ENCODE assay signal across 20 cellular contexts in the genomic region with DNA sequence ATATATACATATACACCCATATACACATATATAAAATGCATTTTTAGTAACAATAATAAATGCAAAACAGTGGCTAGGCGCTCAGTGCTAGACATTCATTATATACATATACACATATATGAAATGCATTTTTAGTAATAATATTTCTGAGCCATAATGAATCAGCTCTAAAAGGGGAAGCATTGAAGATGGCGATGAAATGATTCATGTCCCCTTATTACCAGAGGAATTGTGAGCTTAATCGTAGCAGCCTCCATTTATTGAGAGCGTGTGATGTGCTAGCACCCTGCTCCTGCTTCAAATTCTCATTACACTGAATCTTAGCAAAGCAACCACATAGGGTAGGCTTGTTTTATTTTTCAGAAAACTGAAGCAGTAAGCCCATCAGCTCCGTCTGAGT.
"Had no signal": no experiment of that assay in that cellular context is flagged by ENCODE, and none has a peak within 500 bp of the region (broad histone marks: within the 10 kb centered on the region; RNA-seq: fewer than 3 reads in every experiment).

No MANE protein-coding gene starts in this region.

- H3K4me1 Mint-ChIP-seq: naive B cell; stimulated activated naive B cell treated with anti-CD40 and anti-IgM and Interleukin-4, amounts not matched to agents 10 μg/mL and 1 μg/mL and 100 μg/mL, for 72 hours had no signal

- H3K4me3 Mint-ChIP-seq: naive B cell; neural crest cell; stimulated activated naive B cell treated with anti-CD40 and anti-IgM and Interleukin-4, amounts not matched to agents 10 μg/mL and 1 μg/mL and 100 μg/mL, for 72 hours; T-helper 1 cell treated with Interleukin-12 subunit alpha and Interleukin-12 subunit beta and Interleukin-4 antibody, amounts not matched to agents 30 μg/mL and 1 μg/mL, for 36 hours had no signal

- H3K27ac Mint-ChIP-seq: activated naive CD4-positive, alpha-beta T cell treated with anti-CD3 and anti-CD28 coated beads, Interleukin-2, amount 50 U/mL, for 72 hours; naive B cell; stimulated activated naive B cell treated with anti-CD40 and anti-IgM and Interleukin-4, amounts not matched to agents 10 μg/mL and 1 μg/mL and 100 μg/mL, for 72 hours; T-helper 1 cell treated with Interleukin-12 subunit alpha and Interleukin-12 subunit beta and Interleukin-4 antibody, amounts not matched to agents 30 μg/mL and 1 μg/mL, for 36 hours had no signal

- H3K36me3 Mint-ChIP-seq: stimulated activated naive B cell treated with anti-CD40 and anti-IgM and Interleukin-4, amounts not matched to agents 10 μg/mL and 1 μg/mL and 100 μg/mL, for 72 hours had no signal

- DNase-seq: activated CD4-positive, alpha-beta T cell treated with anti-CD3 and anti-CD28 coated beads for 1 hour; activated CD4-positive, alpha-beta T cell treated with anti-CD3 and anti-CD28 coated beads, Interleukin-2, amount 50 U/mL, for 4 hours; activated gamma-delta T cell; adrenal gland; erythroblast; gastrocnemius medialis; heart right ventricle; kidney glomerular epithelial cell; left ventricle myocardium inferior; naive B cell; psoas muscle; right lobe of liver; spleen; stimulated activated naive B cell treated with anti-CD40 and anti-IgM and Interleukin-4, amounts not matched to agents 10 μg/mL and 1 μg/mL and 100 μg/mL, for 72 hours; trophoblast cell had no signal

- H3K4me1 ChIP-seq: adrenal gland, gastrocnemius medialis, psoas muscle, right lobe of liver, spleen had no signal

- H3K4me3 ChIP-seq: adrenal gland, cardiac muscle cell, gastrocnemius medialis, heart right ventricle, left ventricle myocardium inferior, psoas muscle, right lobe of liver, spleen had no signal

- H3K27ac ChIP-seq: cardiac muscle cell, gastrocnemius medialis, heart right ventricle, left ventricle myocardium inferior, psoas muscle, right lobe of liver, spleen, VCaP had no signal

- H3K9me3 ChIP-seq: adrenal gland, gastrocnemius medialis, psoas muscle, right lobe of liver had no signal

- H3K36me3 ChIP-seq: adrenal gland, cardiac muscle cell, gastrocnemius medialis, heart right ventricle, left ventricle myocardium inferior, right lobe of liver, spleen had no signal

- ATAC-seq: activated naive CD4-positive, alpha-beta T cell treated with anti-CD3 and anti-CD28 coated beads, Interleukin-2, amount 50 U/mL, for 72 hours; stimulated activated naive B cell treated with anti-CD40 and anti-IgM and Interleukin-4, amounts not matched to agents 10 μg/mL and 1 μg/mL and 100 μg/mL, for 72 hours had no signal

- H3K27me3 ChIP-seq: adrenal gland, gastrocnemius medialis, heart right ventricle, right lobe of liver, spleen had no signal
